Comparison of ENCODE assay signal across 1 cellular context in genomic region chr16:2484898-2485508, GRCh38.
TF ChIP-seq lines count a peak whose summit lies in the region.

No MANE protein-coding gene starts in this region.

TF ChIP-seq in HEK293, 187 proteins besides CTCF, POLR2A, EP300 and RAD21:
- TF ChIP-seq, protein P1, sequence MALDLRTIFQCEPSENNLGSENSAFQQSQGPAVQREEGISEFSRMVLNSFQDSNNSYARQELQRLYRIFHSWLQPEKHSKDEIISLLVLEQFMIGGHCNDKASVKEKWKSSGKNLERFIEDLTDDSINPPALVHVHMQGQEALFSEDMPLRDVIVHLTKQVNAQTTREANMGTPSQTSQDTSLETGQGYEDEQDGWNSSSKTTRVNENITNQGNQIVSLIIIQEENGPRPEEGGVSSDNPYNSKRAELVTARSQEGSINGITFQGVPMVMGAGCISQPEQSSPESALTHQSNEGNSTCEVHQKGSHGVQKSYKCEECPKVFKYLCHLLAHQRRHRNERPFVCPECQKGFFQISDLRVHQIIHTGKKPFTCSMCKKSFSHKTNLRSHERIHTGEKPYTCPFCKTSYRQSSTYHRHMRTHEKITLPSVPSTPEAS (tag by site-specific recombination; IDR thresholded peaks at IDR 0.05) = no peak
- TF ChIP-seq ZNF660 (tag by site-specific recombination; IDR thresholded peaks at IDR 0.05) (peak; percentile 46; the same call in 1 of the 2 replicates), ZNF76 (tag by site-specific recombination; IDR thresholded peaks at IDR 0.05; ENCODE audit: borderline replicate concordance, low read depth) (no peak)
